In the genomic region with DNA sequence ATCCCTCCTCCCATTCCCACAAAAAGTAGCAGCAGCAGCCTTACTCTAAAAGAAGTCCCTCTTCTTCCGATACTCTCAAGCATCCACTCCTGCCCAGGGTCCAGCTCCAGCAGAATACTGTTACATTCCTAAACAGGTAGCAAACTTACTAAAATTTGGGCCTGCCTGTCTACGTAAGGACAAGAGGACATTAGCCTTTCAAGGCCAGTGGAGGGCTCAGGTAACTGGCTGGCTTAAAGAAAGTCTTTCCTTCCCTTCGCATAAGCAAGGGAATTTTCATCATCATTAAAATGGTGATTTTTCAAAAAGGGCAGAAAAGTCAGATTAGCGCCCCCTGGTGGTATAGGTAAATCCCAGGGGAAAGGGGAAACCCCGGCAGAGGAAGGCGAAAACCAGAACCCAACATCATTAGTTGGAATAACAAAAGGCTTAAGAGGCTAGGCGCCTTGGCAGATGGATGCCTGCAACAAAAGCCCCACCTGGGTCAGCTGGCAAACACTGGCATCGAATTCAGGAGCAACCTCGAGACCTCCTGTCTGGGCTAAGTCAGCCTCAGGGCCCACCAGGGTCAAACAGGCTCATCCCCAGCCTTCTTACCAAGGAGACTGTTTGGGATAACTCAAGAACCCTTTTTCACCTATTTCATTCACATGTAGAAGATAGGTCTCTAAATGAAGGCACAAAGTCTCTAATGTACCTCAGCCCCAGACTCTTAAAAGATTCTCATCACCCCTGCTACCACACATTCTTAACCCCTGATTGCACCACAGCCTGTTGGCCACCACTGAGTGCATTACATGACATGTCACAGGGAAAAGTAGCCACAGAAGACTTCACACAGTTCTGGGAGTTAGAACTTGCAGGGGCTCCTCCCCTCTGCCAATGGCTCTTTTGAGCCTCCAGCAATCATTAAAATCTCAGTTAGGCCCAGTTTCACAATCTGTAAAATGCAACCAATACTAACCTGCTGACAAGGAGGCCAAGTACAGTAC, we compare ENCODE assay signal across 8 cellular contexts. TPM values are rescaled to one million over a fixed set of nuclear protein-coding genes. Genes with fewer than 3 reads are reported as not detected.
DNase-seq lines count a peak whose midpoint lies in the region; ATAC-seq and TF ChIP-seq lines count a peak whose summit lies in the region.

No MANE protein-coding gene starts in this region.

- H3K4me3 ChIP-seq in uterus: no peak overlapping the region

- TF ChIP-seq POLR2A in uterus (IDR thresholded peaks at IDR 0.05): no peak

- peak overlapping the region in 1 of 2 donors; percentile 59 for H3K27ac Mint-ChIP-seq in natural killer cell
- H3K27ac Mint-ChIP-seq in stimulated activated memory B cell treated with anti-CD40 and anti-IgM and Interleukin-4, amounts not matched to agents 10 μg/mL and 1 μg/mL and 100 μg/mL, for 72 hours: no peak overlapping the region

- H3K27me3 Mint-ChIP-seq in natural killer cell (ENCODE audit: low read depth in 2 of 2): no peaks in the 10 kb centered on the region
- H3K27me3 Mint-ChIP-seq in stimulated activated memory B cell treated with anti-CD40 and anti-IgM and Interleukin-4, amounts not matched to agents 10 μg/mL and 1 μg/mL and 100 μg/mL, for 72 hours: no peaks in the 10 kb centered on the region

- ATAC-seq in natural killer cell: peak in 1 of 3 donors; percentile 52
- ATAC-seq in stimulated activated memory B cell treated with anti-CD40 and anti-IgM and Interleukin-4, amounts not matched to agents 10 μg/mL and 1 μg/mL and 100 μg/mL, for 72 hours: no peak

- no peak overlapping the region for H3K4me3 Mint-ChIP-seq in natural killer cell
- no peak overlapping the region for H3K4me3 Mint-ChIP-seq in stimulated activated memory B cell treated with anti-CD40 and anti-IgM and Interleukin-4, amounts not matched to agents 10 μg/mL and 1 μg/mL and 100 μg/mL, for 72 hours

- TF ChIP-seq CTCF in 22Rv1 (IDR thresholded peaks at IDR 0.05): peak; percentile 91
- peak; percentile 76 for TF ChIP-seq CTCF in GM12873 (IDR thresholded peaks at IDR 0.05; ENCODE audit: insufficient read depth, low read depth, low read length, missing control alignments)
- peak; percentile 89 for TF ChIP-seq CTCF in natural killer cell (IDR thresholded peaks at IDR 0.05)
- peak; percentile 53 to 69 (median 58) for TF ChIP-seq CTCF in uterus (IDR thresholded peaks at IDR 0.05)

- H3K9me3 ChIP-seq in uterus: no peaks in the 10 kb centered on the region

- peak; percentile 94 for DNase-seq in NCI-H2107 treated with DMSO at 0.1 percent for 48 hours (lab: John Stamatoyannopoulos, UW; ENCODE audit: unreplicated experiment)
- DNase-seq in activated CD4-positive, alpha-beta T cell treated with anti-CD3 and anti-CD28 coated beads for 1 hour: peak; percentile 13
- peak; percentile 62 for DNase-seq in dermis blood vessel endothelial cell
- no peak for DNase-seq in natural killer cell
- peak; percentile 22 to 28 for DNase-seq in uterus

- intact Hi-C loops in natural killer cell (cut with micrococcal nuclease) (loop anchor here (2.0 kb wide), 1 partner anchor 100 kb away; no protein-coding TSS in a partner anchor), uterus (cut with DNase I; ENCODE audit: low total_unique reads) (no loop called here)

- H3K4me1 ChIP-seq in uterus: no peaks in the 10 kb centered on the region

- H3K27me3 ChIP-seq in uterus: no peaks in the 10 kb centered on the region

- peaks cover 4 to 8% of the 10 kb centered on the region in 2 donors for H3K4me1 Mint-ChIP-seq in natural killer cell
- H3K4me1 Mint-ChIP-seq in stimulated activated memory B cell treated with anti-CD40 and anti-IgM and Interleukin-4, amounts not matched to agents 10 μg/mL and 1 μg/mL and 100 μg/mL, for 72 hours: peaks cover 23% of the 10 kb centered on the region

- H3K36me3 ChIP-seq in uterus: no peaks in the 10 kb centered on the region

- H3K9me3 Mint-ChIP-seq in natural killer cell: no peaks in the 10 kb centered on the region
- no peaks in the 10 kb centered on the region for H3K9me3 Mint-ChIP-seq in stimulated activated memory B cell treated with anti-CD40 and anti-IgM and Interleukin-4, amounts not matched to agents 10 μg/mL and 1 μg/mL and 100 μg/mL, for 72 hours

- H3K27ac ChIP-seq in 22Rv1: no peak overlapping the region
- H3K27ac ChIP-seq in uterus: no peak overlapping the region

- H3K36me3 Mint-ChIP-seq in natural killer cell: no peaks in the 10 kb centered on the region
- peaks cover 45% of the 10 kb centered on the region for H3K36me3 Mint-ChIP-seq in stimulated activated memory B cell treated with anti-CD40 and anti-IgM and Interleukin-4, amounts not matched to agents 10 μg/mL and 1 μg/mL and 100 μg/mL, for 72 hours

RNA-seq across cellular contexts. Expression of a gene that starts 36.7 kb away (rescaled TPM):
- total RNA-seq in dermis blood vessel endothelial cell (35.1 and 36.6 TPM in 2 replicates), natural killer cell (10 to 100 TPM; 28.3 to 35.3 (median 30.4) TPM), uterus (10 to 100 TPM in 3 of 4 donors, 1 to 10 TPM in 1; 9.5 to 58.2 (median 45.6) TPM)
